8 cellular contexts compared by ENCODE assay signal in genomic region chr1:62271932-62272728, GRCh38. TPM values are rescaled to one million over a fixed set of nuclear protein-coding genes. Genes with fewer than 3 reads are reported as not detected.
DNase-seq lines count a peak whose midpoint lies in the region; ATAC-seq and TF ChIP-seq lines count a peak whose summit lies in the region.

No MANE protein-coding gene starts in this region.

- no peaks in the 10 kb centered on the region for H3K27me3 Mint-ChIP-seq in CD4-positive, CD25-positive, alpha-beta regulatory T cell
- H3K27me3 Mint-ChIP-seq in WTC11 (ENCODE audit: low read depth) (peaks cover 21% of the 10 kb centered on the region), endodermal cell (ENCODE audit: insufficient read depth) (no peaks in the 10 kb centered on the region)

- POLR2A ChIA-PET in WTC11 (lab: Charles Lee): no interaction called here

- H3K9me3 ChIP-seq in CD4-positive, CD25-positive, alpha-beta regulatory T cell (ENCODE audit: control insufficient read depth in 2 of 2, low read length in 2 of 2): peaks cover 0 to under 1% of the 10 kb centered on the region in 2 experiments
- H3K9me3 ChIP-seq in endodermal cell (ENCODE audit: control insufficient read depth, low read length): no peaks in the 10 kb centered on the region

- ATAC-seq in CD4-positive, CD25-positive, alpha-beta regulatory T cell (ENCODE audit: low read depth in 2 of 2): peak; percentile 88
- peak; percentile 76 for ATAC-seq in GM19372 (IDR thresholded peaks at IDR 0.05; ENCODE audit: low read depth, unreplicated experiment)
- peak; percentile 81 for ATAC-seq in HG03196 (IDR thresholded peaks at IDR 0.05; ENCODE audit: unreplicated experiment)
- ATAC-seq in WTC11: peak; percentile 76

- H3K4me3 ChIP-seq in CD4-positive, CD25-positive, alpha-beta regulatory T cell (ENCODE audit: low read depth, low read length): peak overlapping the region; percentile 7
- no peak overlapping the region for H3K4me3 ChIP-seq in endodermal cell (ENCODE audit: low read length)

- no peaks in the 10 kb centered on the region for H3K27me3 ChIP-seq in CD4-positive, CD25-positive, alpha-beta regulatory T cell (ENCODE audit: control insufficient read depth, insufficient read depth, low read length)
- no peaks in the 10 kb centered on the region for H3K27me3 ChIP-seq in endodermal cell (ENCODE audit: control insufficient read depth, insufficient read depth, low read length, poor library complexity, severe bottlenecking)

- peaks cover 3% of the 10 kb centered on the region for H3K36me3 Mint-ChIP-seq in CD4-positive, CD25-positive, alpha-beta regulatory T cell
- H3K36me3 Mint-ChIP-seq in WTC11: no peaks in the 10 kb centered on the region
- H3K36me3 Mint-ChIP-seq in endodermal cell (ENCODE audit: low read depth): no peaks in the 10 kb centered on the region

- H3K27ac Mint-ChIP-seq in CD4-positive, CD25-positive, alpha-beta regulatory T cell: peak overlapping the region; percentile 81 to 96 (median 94)
- H3K27ac Mint-ChIP-seq in WTC11 (no peak overlapping the region), endodermal cell (peak overlapping the region; percentile 44)

- 83 to 85% methylated on average over 11 to 13 of the region's 13 CpGs for WGBS in endodermal cell (ENCODE audit: insufficient coverage in 1 of 2, insufficient read length in 1 of 2), 2 experiments

- CTCF ChIA-PET in WTC11 (lab: Charles Lee): interaction anchor here (1.3 kb wide), 1 partner anchor 9 kb away, joined by 4 read pairs; no protein-coding TSS in a partner anchor

- peaks cover 0 to 4% (median 0%) of the 10 kb centered on the region in 7 donors for H3K9me3 Mint-ChIP-seq in CD4-positive, CD25-positive, alpha-beta regulatory T cell
- 0 out of 2 replicates have a peak, but pooled peaks cover 4% of the 10 kb centered on the region for H3K9me3 Mint-ChIP-seq in WTC11
- H3K9me3 Mint-ChIP-seq in endodermal cell: no peaks in the 10 kb centered on the region

- DNase-seq in CD4-positive, CD25-positive, alpha-beta regulatory T cell: peak; percentile 3 to 89 (median 69)
- DNase-seq in WTC11 (ENCODE audit: low spot score): no peak
- DNase-seq in endodermal cell: no peak
- DNase-seq in ACHN: no peak
- no peak for DNase-seq in AG08396 (ENCODE audit: low spot score)
- DNase-seq in dedifferentiated amniotic fluid mesenchymal stem cell (ENCODE audit: extremely low spot score): no peak

- H3K4me1 Mint-ChIP-seq in CD4-positive, CD25-positive, alpha-beta regulatory T cell: peaks cover 12 to 36% (median 15%) of the 10 kb centered on the region in 4 donors
- H3K4me1 Mint-ChIP-seq in WTC11 (peaks cover 21% of the 10 kb centered on the region), endodermal cell (peaks cover 15% of the 10 kb centered on the region)

- H3K9ac ChIP-seq in endodermal cell (ENCODE audit: extremely low read depth, low read length, poor library complexity, severe bottlenecking): no peak overlapping the region

- TF ChIP-seq CTCF in WTC11 (IDR thresholded peaks at IDR 0.05): no peak
- peak; percentile 61 for TF ChIP-seq CTCF in endodermal cell (conservative IDR thresholded peaks at IDR 0.05)

- H3K36me3 ChIP-seq in CD4-positive, CD25-positive, alpha-beta regulatory T cell (ENCODE audit: control insufficient read depth, insufficient read depth, low read length): no peaks in the 10 kb centered on the region
- H3K36me3 ChIP-seq in endodermal cell (ENCODE audit: control insufficient read depth, insufficient read depth, low read length): no peaks in the 10 kb centered on the region

- H3K27ac ChIP-seq in CD4-positive, CD25-positive, alpha-beta regulatory T cell (ENCODE audit: insufficient read depth, low read length, poor library complexity, severe bottlenecking): peak overlapping the region; percentile 43
- H3K27ac ChIP-seq in endodermal cell (ENCODE audit: low read depth, low read length): no peak overlapping the region

- in situ Hi-C loops in ACHN (cut with HindIII; ENCODE audit: low pct_ligation_motif_present, low pct_unique_long_range_greater_than_20kb, low sequenced_read_pairs): no loop called here

- H3K4me1 ChIP-seq in CD4-positive, CD25-positive, alpha-beta regulatory T cell (ENCODE audit: control insufficient read depth, insufficient read depth, low read length, poor library complexity, severe bottlenecking): peaks cover 18% of the 10 kb centered on the region
- H3K4me1 ChIP-seq in endodermal cell (ENCODE audit: control insufficient read depth, insufficient read depth, low read length): peaks cover 6% of the 10 kb centered on the region

- peak overlapping the region in 3 of 4 donors; percentile 5 to 77 (median 52) for H3K4me3 Mint-ChIP-seq in CD4-positive, CD25-positive, alpha-beta regulatory T cell
- H3K4me3 Mint-ChIP-seq in WTC11 (no peak overlapping the region), endodermal cell (no peak overlapping the region)

TF ChIP-seq in WTC11, 78 proteins besides CTCF, POLR2A, EP300 and RAD21:
- TF ChIP-seq ZNF121 (CRISPR knock-in tag; IDR thresholded peaks at IDR 0.05) (no peak), FOXK1 (CRISPR knock-in tag; IDR thresholded peaks at IDR 0.05) (no peak), TEAD1 (CRISPR knock-in tag; IDR thresholded peaks at IDR 0.05) (no peak), JUN (CRISPR knock-in tag; IDR thresholded peaks at IDR 0.05) (no peak)

RNA-seq across cellular contexts. Expression of gene KANK4, which starts 47.1 kb away (rescaled TPM):
- total RNA-seq in CD4-positive, CD25-positive, alpha-beta regulatory T cell: not detected
- polyA plus RNA-seq in CD4-positive, CD25-positive, alpha-beta regulatory T cell: not detected
- total RNA-seq in WTC11 (2021) (0.23 to 0.55 TPM (median 0.35 TPM) in 3 replicates), endodermal cell (under 1 TPM; 0.46 to 0.70 TPM)
- 4.6 TPM for polyA plus RNA-seq in endodermal cell (2013, experiment 1 of 2)
- 4.9 TPM for polyA plus RNA-seq in endodermal cell (2013, experiment 2 of 2)

Comparison
In these comparisons a context has a peak if more than half of its experiments do, and no peak if none do; other contexts are left out.
1. DNase-seq: peak in CD4-positive, CD25-positive, alpha-beta regulatory T cell (3 of 3); none in WTC11 (single experiment), endodermal cell (single experiment), ACHN (single experiment), AG08396 (single experiment) and dedifferentiated amniotic fluid mesenchymal stem cell (single experiment).
2. H3K4me3 Mint-ChIP-seq: peak in CD4-positive, CD25-positive, alpha-beta regulatory T cell (3 of 4); none in WTC11 (single experiment) and endodermal cell (single experiment).
3. Peak in every context shown above with its lines, with median percentiles within 50 percentile points of each other: ATAC-seq.